18 cellular contexts compared by ENCODE assay signal in genomic region chr14:77069551-77069950, GRCh38.
"Had no signal": no experiment of that assay in that cellular context is flagged by ENCODE, and none has a peak within 500 bp of the region (broad histone marks: within the 10 kb centered on the region; RNA-seq: fewer than 3 reads in every experiment).

No MANE protein-coding gene starts in this region.

- H3K27me3 ChIP-seq: brain microvascular endothelial cell, ovary, tibial artery had no signal

- H3K36me3 ChIP-seq: brain microvascular endothelial cell, ovary, tibial artery had no signal

- H3K9me3 ChIP-seq: ovary, spleen, tibial artery had no signal

- H3K4me3 ChIP-seq: lung, ovary, spleen, tibial artery had no signal

- ATAC-seq: activated naive CD8-positive, alpha-beta T cell treated with anti-CD3 and anti-CD28 coated beads, Interleukin-2, amount 50 U/mL, for 24 hours; activated T-helper 17 cell treated with anti-CD3 and anti-CD28 coated beads, Interleukin-2, amount 50 U/mL, for 72 hours; esophagus mucosa had no signal

- H3K27ac ChIP-seq: brain microvascular endothelial cell, ovary, tibial artery had no signal

- DNase-seq: activated CD4-positive, alpha-beta memory T cell treated with anti-CD3 and anti-CD28 coated beads, Interleukin-2, amount 10 ng/mL, durations not matched to agents 7 days and 5 days; activated CD4-positive, alpha-beta T cell treated with anti-CD3 and anti-CD28 coated beads for 48 hours; activated CD4-positive, CD25-positive, alpha-beta regulatory T cell; activated naive CD4-positive, alpha-beta T cell treated with anti-CD3 and anti-CD28 coated beads, Interleukin-2, amount 10 ng/mL, durations not matched to agents 7 days and 5 days; activated naive CD8-positive, alpha-beta T cell treated with anti-CD3 and anti-CD28 coated beads, Interleukin-2, amount 50 U/mL, for 24 hours; activated T-cell treated with anti-CD3 and anti-CD28 coated beads, Interleukin-2, amount 50 U/mL, for 1 hour; brain microvascular endothelial cell; cortex of kidney; effector CD8-positive, alpha-beta T cell; ovary; spleen; stimulated activated naive CD4-positive, alpha-beta T cell; T-helper 1 cell; T-helper 9 cell; tibial artery had no signal
